Comparison of ENCODE assay signal across 7 cellular contexts in genomic region chr7:35802102-35802466, GRCh38. TPM values are rescaled to one million over a fixed set of nuclear protein-coding genes. Genes with fewer than 3 reads are reported as not detected.
DNase-seq lines count a peak whose midpoint lies in the region; ATAC-seq and TF ChIP-seq lines count a peak whose summit lies in the region.

No MANE protein-coding gene starts in this region.

- TF ChIP-seq CTCF in stomach (IDR thresholded peaks at IDR 0.05) (no peak), GM10248 (IDR thresholded peaks at IDR 0.05; ENCODE audit: control extremely low read depth, extremely low read depth, low read depth, missing control alignments) (no peak)

- peak overlapping the region; percentile 97 for H3K27ac ChIP-seq in HUES6 (ENCODE audit: low read depth, low read length)
- H3K27ac ChIP-seq in iPS-20b (ENCODE audit: low read length): no peak overlapping the region
- H3K27ac ChIP-seq in stomach: peak overlapping the region; percentile 93 to 100 (median 98)

- H3K27me3 ChIP-seq in HUES6 (ENCODE audit: control insufficient read depth, insufficient read depth, low read length) (no peaks in the 10 kb centered on the region), iPS-20b (ENCODE audit: insufficient read depth, low read length) (no peaks in the 10 kb centered on the region), stomach (no peaks in the 10 kb centered on the region)

- H3K36me3 ChIP-seq in HUES6 (ENCODE audit: control insufficient read depth, insufficient read depth, low read length) (no peaks in the 10 kb centered on the region; the same call in 1 of the 2 replicates), iPS-20b (ENCODE audit: insufficient read depth, low read depth, low read length) (no peaks in the 10 kb centered on the region), stomach (no peaks in the 10 kb centered on the region)

- H3K9me3 ChIP-seq in HUES6 (ENCODE audit: control insufficient read depth, insufficient read depth, low read depth, low read length) (no peaks in the 10 kb centered on the region), iPS-20b (ENCODE audit: insufficient read depth, low read depth, low read length) (no peaks in the 10 kb centered on the region; the same call in 1 of the 2 replicates), stomach (no peaks in the 10 kb centered on the region)

- intact Hi-C loops in stomach (cut with DNase I; ENCODE audit: low total_unique reads): loop anchor here (10.0 kb wide), 1 partner anchor 97 kb away; no protein-coding TSS in a partner anchor

- DNase-seq in activated naive CD4-positive, alpha-beta T cell treated with anti-CD3 and anti-CD28 coated beads, Interleukin-2, amount 50 U/mL, for 72 hours (ENCODE audit: low spot score in 2 of 2): no peak
- DNase-seq in stomach (no peak), GM10248 (ENCODE audit: extremely low spot score) (no peak)
- no peak for DNase-seq in stimulated activated CD4-positive, alpha-beta T cell treated with anti-CD3 and anti-CD28 coated beads, Interleukin-4, amount 100 ng/mL, for 24 hours

- 0 to 1% (median 1%) methylated on average over 4 of the region's 4 CpGs for WGBS in stomach, 5 donors

- H3K9ac ChIP-seq in HUES6 (ENCODE audit: low read length) (peak overlapping the region; percentile 94), iPS-20b (ENCODE audit: low read depth, low read length) (peak overlapping the region; percentile 99)

- CTCF ChIA-PET in GM10248 (lab: Yijun Ruan, JAX): interaction anchor here (0.8 to 2.2 kb wide), 12 partner anchors 10 to 105 kb away, joined by 3 to 7 read pairs (median 3); no protein-coding TSS in a partner anchor

- H3K4me3 ChIP-seq in HUES6 (ENCODE audit: low read depth, low read length): peak overlapping the region; percentile 87
- H3K4me3 ChIP-seq in iPS-20b (ENCODE audit: low read length): peak overlapping the region; percentile 80
- peak overlapping the region; percentile 81 to 96 (median 86) for H3K4me3 ChIP-seq in stomach

- POLR2A ChIA-PET in GM10248 (lab: Yijun Ruan, JAX): no interaction called here

- H3K27ac Mint-ChIP-seq in activated naive CD4-positive, alpha-beta T cell treated with anti-CD3 and anti-CD28 coated beads, Interleukin-2, amount 50 U/mL, for 72 hours: peak overlapping the region; percentile 95 to 99

- no peak for TF ChIP-seq POLR2A in stomach (IDR thresholded peaks at IDR 0.05)

- no peak for ATAC-seq in activated naive CD4-positive, alpha-beta T cell treated with anti-CD3 and anti-CD28 coated beads, Interleukin-2, amount 50 U/mL, for 72 hours
- no peak for ATAC-seq in GM21737 (IDR thresholded peaks at IDR 0.05; ENCODE audit: unreplicated experiment)

- no peaks in the 10 kb centered on the region for H3K9me3 Mint-ChIP-seq in activated naive CD4-positive, alpha-beta T cell treated with anti-CD3 and anti-CD28 coated beads, Interleukin-2, amount 50 U/mL, for 72 hours

- TF ChIP-seq EP300 in stomach (IDR thresholded peaks at IDR 0.05): no peak

- H3K4me1 ChIP-seq in HUES6 (ENCODE audit: control insufficient read depth, insufficient read depth, low read length): peaks cover 23% of the 10 kb centered on the region
- peaks cover 20% of the 10 kb centered on the region for H3K4me1 ChIP-seq in iPS-20b (ENCODE audit: insufficient read depth, low read length)
- peaks cover 14 to 65% (median 48%) of the 10 kb centered on the region in 4 donors for H3K4me1 ChIP-seq in stomach

- peaks cover 26 to 31% of the 10 kb centered on the region in 2 donors for H3K36me3 Mint-ChIP-seq in activated naive CD4-positive, alpha-beta T cell treated with anti-CD3 and anti-CD28 coated beads, Interleukin-2, amount 50 U/mL, for 72 hours

RNA-seq across cellular contexts. Expression of gene SEPTIN7, which starts 1.2 kb away (rescaled TPM):
- 100 to 1,000 TPM; 198 to 224 TPM for total RNA-seq in activated naive CD4-positive, alpha-beta T cell treated with anti-CD3 and anti-CD28 coated beads, Interleukin-2, amount 50 U/mL, for 72 hours
- total RNA-seq in stomach: 100 to 1,000 TPM in 4 of 5 donors, 10 to 100 TPM in 1; 74.3 to 214 (median 104) TPM
- polyA plus RNA-seq in stomach: 100 to 1,000 TPM in 2 of 3 donors, 10 to 100 TPM in 1; 90.6 to 150 (median 116) TPM
